Comparison of ENCODE assay signal across 8 cellular contexts in the genomic region with DNA sequence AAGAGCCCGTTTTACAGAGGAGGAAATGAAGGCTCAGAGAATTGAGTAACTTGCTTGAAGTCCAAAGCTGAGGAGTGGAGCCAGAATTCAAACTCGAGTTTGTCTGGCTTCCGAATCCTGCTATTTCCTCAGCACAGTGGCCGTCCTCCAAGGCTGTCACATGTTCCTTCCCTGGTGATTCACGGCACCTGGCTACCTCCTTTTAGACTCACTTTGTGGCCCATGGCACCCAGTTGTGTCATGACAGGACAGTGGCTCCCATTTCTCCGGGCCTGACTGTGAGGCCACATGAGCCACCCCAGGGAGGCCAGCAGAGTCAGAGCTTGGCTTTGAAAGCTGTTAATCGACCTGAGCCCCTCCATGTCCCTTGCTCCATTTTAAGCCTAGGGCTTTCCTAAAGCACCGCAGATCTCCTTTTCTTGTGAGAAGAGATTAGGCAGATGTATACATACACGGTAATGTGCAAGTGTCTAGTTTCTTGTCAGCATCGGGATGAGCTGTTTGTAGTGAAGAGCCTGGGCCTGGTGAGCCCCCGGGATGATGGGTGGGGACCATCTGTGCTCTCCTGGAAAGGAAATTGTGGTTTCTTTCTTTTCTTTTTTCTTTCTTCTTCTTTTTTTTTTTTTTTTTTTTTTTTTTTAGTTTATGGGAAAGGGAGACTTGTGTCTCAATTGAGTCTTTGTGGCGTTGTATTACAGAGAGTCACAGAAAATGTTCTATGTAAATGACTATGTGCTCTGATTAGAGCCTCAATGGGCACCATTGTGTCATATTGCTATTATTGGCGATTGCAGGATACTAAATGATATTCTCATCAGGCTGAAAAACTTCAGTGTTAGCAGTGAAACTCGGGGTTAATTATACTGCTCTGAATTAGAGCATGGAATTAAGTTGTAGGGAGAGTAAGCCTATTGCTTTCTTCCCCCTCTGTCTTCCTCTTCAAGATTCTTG. TPM values are rescaled to one million over a fixed set of nuclear protein-coding genes. Genes with fewer than 3 reads are reported as not detected.
DNase-seq lines count a peak whose midpoint lies in the region; ATAC-seq lines count a peak whose summit lies in the region.
"Had no signal": no experiment of that assay in that cellular context is flagged by ENCODE, and none has a peak within 500 bp of the region (broad histone marks: within the 10 kb centered on the region; RNA-seq: fewer than 3 reads in every experiment).

No MANE protein-coding gene starts in this region.

- peak overlapping the region; percentile 36 for H3K27ac Mint-ChIP-seq in activated CD4-positive, alpha-beta memory T cell treated with anti-CD3 and anti-CD28 coated beads for 36 hours
- peak overlapping the region; percentile 1 for H3K27ac Mint-ChIP-seq in stimulated activated effector memory CD8-positive, alpha-beta T cell treated with anti-CD3 and anti-CD28 coated beads, Interleukin-12 subunit alpha, Interleukin-12 subunit beta, amount 100 ng/mL, for 72 hours

- CTCF ChIA-PET in activated CD4-positive, alpha-beta memory T cell treated with anti-CD3 and anti-CD28 coated beads for 36 hours (lab: Charles Lee) = interaction anchor here (0.9 to 2.1 kb wide), 2 partner anchors 16 to 74 kb away, joined by 3 to 8 read pairs; no protein-coding TSS in a partner anchor

- DNase-seq in HT1080 (ENCODE audit: low read depth) = peak; percentile 14
- DNase-seq in activated CD4-positive, alpha-beta memory T cell treated with anti-CD3 and anti-CD28 coated beads for 36 hours = no peak
- DNase-seq in hippocampal formation (lab: John Stamatoyannopoulos, UW) = peak; percentile 68 to 91
- DNase-seq in stimulated activated effector memory CD8-positive, alpha-beta T cell treated with anti-CD3 and anti-CD28 coated beads, Interleukin-12 subunit alpha, Interleukin-12 subunit beta, amount 100 ng/mL, for 72 hours (ENCODE audit: low spot score in 2 of 2) = no peak
- DNase-seq: pancreas had no signal

- H3K4me1 Mint-ChIP-seq in activated CD4-positive, alpha-beta memory T cell treated with anti-CD3 and anti-CD28 coated beads for 36 hours (ENCODE audit: low read depth) = peaks cover 60% of the 10 kb centered on the region
- H3K4me1 Mint-ChIP-seq in stimulated activated effector memory CD8-positive, alpha-beta T cell treated with anti-CD3 and anti-CD28 coated beads, Interleukin-12 subunit alpha, Interleukin-12 subunit beta, amount 100 ng/mL, for 72 hours = peaks cover 70% of the 10 kb centered on the region

- H3K4me3 Mint-ChIP-seq in activated CD4-positive, alpha-beta memory T cell treated with anti-CD3 and anti-CD28 coated beads for 36 hours = no peak overlapping the region
- peak overlapping the region; percentile 1 for H3K4me3 Mint-ChIP-seq in stimulated activated effector memory CD8-positive, alpha-beta T cell treated with anti-CD3 and anti-CD28 coated beads, Interleukin-12 subunit alpha, Interleukin-12 subunit beta, amount 100 ng/mL, for 72 hours

- intact Hi-C loops in activated CD4-positive, alpha-beta memory T cell treated with anti-CD3 and anti-CD28 coated beads for 36 hours (cut with micrococcal nuclease) = no loop called here

- H3K27me3 Mint-ChIP-seq in activated CD4-positive, alpha-beta memory T cell treated with anti-CD3 and anti-CD28 coated beads for 36 hours = no peaks in the 10 kb centered on the region

- POLR2A ChIA-PET in activated CD4-positive, alpha-beta memory T cell treated with anti-CD3 and anti-CD28 coated beads for 36 hours (lab: Charles Lee) = interaction anchor here (1.0 kb wide), 1 partner anchor 29 kb away, joined by 3 read pairs; no protein-coding TSS in a partner anchor

- no peaks in the 10 kb centered on the region for H3K9me3 Mint-ChIP-seq in activated CD4-positive, alpha-beta memory T cell treated with anti-CD3 and anti-CD28 coated beads for 36 hours
- H3K9me3 Mint-ChIP-seq in stimulated activated effector memory CD8-positive, alpha-beta T cell treated with anti-CD3 and anti-CD28 coated beads, Interleukin-12 subunit alpha, Interleukin-12 subunit beta, amount 100 ng/mL, for 72 hours = no peaks in the 10 kb centered on the region

- peaks cover 11% of the 10 kb centered on the region for H3K36me3 Mint-ChIP-seq in activated CD4-positive, alpha-beta memory T cell treated with anti-CD3 and anti-CD28 coated beads for 36 hours
- H3K36me3 Mint-ChIP-seq in stimulated activated effector memory CD8-positive, alpha-beta T cell treated with anti-CD3 and anti-CD28 coated beads, Interleukin-12 subunit alpha, Interleukin-12 subunit beta, amount 100 ng/mL, for 72 hours = peaks cover 54% of the 10 kb centered on the region

- ATAC-seq in stimulated activated effector memory CD8-positive, alpha-beta T cell treated with anti-CD3 and anti-CD28 coated beads, Interleukin-12 subunit alpha, Interleukin-12 subunit beta, amount 100 ng/mL, for 72 hours = peak; percentile 35
- ATAC-seq in GM18502 (IDR thresholded peaks at IDR 0.05; ENCODE audit: poor library complexity, unreplicated experiment) = no peak
- ATAC-seq in HG03039 (IDR thresholded peaks at IDR 0.05; ENCODE audit: unreplicated experiment) = no peak
- no peak for ATAC-seq in GM18867 (IDR thresholded peaks at IDR 0.05; ENCODE audit: unreplicated experiment)

RNA-seq across cellular contexts. Expression of gene PTPRJ, which starts 54.8 kb away (rescaled TPM):
- 11.7 and 11.9 TPM in 2 replicates for total RNA-seq in HT1080 (2014; rRNA removed; shearing (Covaris generic))
- polyA plus RNA-seq in HT1080 (2015; cell fraction: cytosol; rRNA removed) = 25.4 and 28.6 TPM in 2 replicates
- polyA plus RNA-seq in HT1080 (2015; cell fraction: nucleus; rRNA removed) = 39.2 and 41.6 TPM in 2 replicates
- 10 to 100 TPM; 36.3 to 37.0 TPM for total RNA-seq in activated CD4-positive, alpha-beta memory T cell treated with anti-CD3 and anti-CD28 coated beads for 36 hours

Comparison
In these comparisons a context has a peak if more than half of its experiments do, and no peak if none do; other contexts are left out.
1. DNase-seq: peak in HT1080 (single experiment) and hippocampal formation (2 of 2); none in activated CD4-positive, alpha-beta memory T cell treated with anti-CD3 and anti-CD28 coated beads for 36 hours (single experiment) and stimulated activated effector memory CD8-positive, alpha-beta T cell treated with anti-CD3 and anti-CD28 coated beads, Interleukin-12 subunit alpha, Interleukin-12 subunit beta, amount 100 ng/mL, for 72 hours (0 of 2).